31 cellular contexts compared by ENCODE assay signal in the genomic region with DNA sequence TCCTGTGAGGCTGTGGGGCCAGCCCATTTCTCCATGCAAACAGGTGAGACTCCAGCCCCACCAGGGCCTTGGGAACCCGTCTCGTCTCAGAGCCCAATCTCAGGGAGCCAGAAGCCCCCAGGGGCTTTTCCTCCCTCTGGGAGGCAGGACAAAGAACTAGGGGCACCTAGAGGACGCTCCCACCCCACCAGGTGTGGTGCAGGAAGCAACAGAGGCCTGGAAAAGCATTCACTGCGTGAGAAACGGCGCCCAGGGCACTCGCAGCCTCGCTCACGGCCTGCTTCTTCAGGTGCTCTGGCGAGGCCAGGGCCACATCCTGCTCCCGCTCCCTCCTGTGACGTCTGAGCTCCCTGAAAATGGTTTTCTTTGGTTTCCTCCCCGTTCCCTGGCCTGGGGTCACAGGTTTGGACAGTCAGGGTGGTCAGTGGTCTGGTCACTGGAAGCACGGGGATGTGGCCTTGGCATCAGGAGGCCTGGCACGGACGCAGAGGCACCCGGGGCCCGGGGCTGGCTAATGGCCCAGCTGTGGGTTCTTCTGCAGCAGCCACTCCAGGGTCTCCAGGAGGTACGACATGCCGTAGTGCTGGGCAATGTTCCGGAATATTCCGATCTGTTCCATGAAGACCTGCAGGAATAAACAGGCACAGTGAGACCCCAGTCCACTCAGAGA. TPM values are rescaled to one million over a fixed set of nuclear protein-coding genes. Genes with fewer than 3 reads are reported as not detected.
DNase-seq lines count a peak whose midpoint lies in the region; ATAC-seq and TF ChIP-seq lines count a peak whose summit lies in the region.
"Had no signal": no experiment of that assay in that cellular context is flagged by ENCODE, and none has a peak within 500 bp of the region (broad histone marks: within the 10 kb centered on the region; RNA-seq: fewer than 3 reads in every experiment).

No MANE protein-coding gene starts in this region.

- H4K8ac ChIP-seq in neuronal stem cell (ENCODE audit: low read depth, low read length): no peak overlapping the region
- H4K8ac ChIP-seq in mesendoderm (ENCODE audit: low read depth, low read length): no peak overlapping the region

- no CpG with 5 or more reads among the region's 22 CpGs for WGBS in neuronal stem cell (ENCODE audit: extremely low coverage in 2 of 2, insufficient read length in 2 of 2, insufficient replicate concordance in 1 of 2), 2 donors
- WGBS in heart left ventricle, 4 donors: 94 to 95% (median 95%) methylated on average over 16 to 22 of the region's 22 CpGs
- WGBS in mesendoderm (ENCODE audit: extremely low coverage, insufficient coverage, low lambda C conversion rate): no CpG with 5 or more reads among the region's 22 CpGs

- H3K4me2 ChIP-seq in PC-3 (ENCODE audit: low read length) (no peak overlapping the region), neuronal stem cell (ENCODE audit: insufficient read depth, low read length, poor library complexity, severe bottlenecking) (no peak overlapping the region), mesendoderm (ENCODE audit: low read length) (no peak overlapping the region)
- H3K4me2 ChIP-seq: BLaER1, GM23338, SK-N-SH had no signal

- POLR2A ChIA-PET in PC-3 (lab: Charles Lee; ENCODE audit: unreplicated experiment): no interaction called here

- no peaks in the 10 kb centered on the region for H3K79me2 ChIP-seq in PC-3 (ENCODE audit: low read length)
- no peaks in the 10 kb centered on the region for H3K79me2 ChIP-seq in mesendoderm (ENCODE audit: control insufficient read depth, insufficient read depth, low read length)

- H2BK5ac ChIP-seq in neuronal stem cell (ENCODE audit: low read length) (no peak overlapping the region), mesendoderm (ENCODE audit: low read length) (no peak overlapping the region)

- H3K18ac ChIP-seq in neuronal stem cell (ENCODE audit: low read length) (peak overlapping the region; percentile 24), mesendoderm (ENCODE audit: low read length) (no peak overlapping the region)

- peak overlapping the region; percentile 79 for H3K27ac ChIP-seq in C4-2B
- H3K27ac ChIP-seq in PC-3 (ENCODE audit: low read length): no peak overlapping the region
- H3K27ac ChIP-seq in VCaP: peak overlapping the region; percentile 80
- no peak overlapping the region for H3K27ac ChIP-seq in neuronal stem cell (replicated peaks; ENCODE audit: low read length)
- H3K27ac ChIP-seq in heart left ventricle: no peak overlapping the region
- no peak overlapping the region for H3K27ac ChIP-seq in mesendoderm (ENCODE audit: low read depth, low read length)
- H3K27ac ChIP-seq: BLaER1 had no signal

- no peaks in the 10 kb centered on the region for H3K9me3 ChIP-seq in PC-3 (ENCODE audit: low read length)
- no peaks in the 10 kb centered on the region for H3K9me3 ChIP-seq in neuronal stem cell (replicated peaks in 1 of 2; ENCODE audit: control insufficient read depth in 2 of 2, insufficient read depth in 1 of 2, low read depth in 1 of 2, low read length in 2 of 2)
- H3K9me3 ChIP-seq in heart left ventricle: no peaks in the 10 kb centered on the region
- H3K9me3 ChIP-seq: BLaER1, SK-N-SH had no signal

- peaks cover 18% of the 10 kb centered on the region for H3K4me1 ChIP-seq in PC-3 (ENCODE audit: insufficient read depth, low read length)
- peaks cover 5 to 6% of the 10 kb centered on the region in 2 donors for H3K4me1 ChIP-seq in neuronal stem cell (ENCODE audit: control insufficient read depth in 2 of 2, insufficient read depth in 1 of 2, low read depth in 1 of 2, low read length in 2 of 2)
- peaks cover 0 to 13% (median 4%) of the 10 kb centered on the region in 12 donors for H3K4me1 ChIP-seq in heart left ventricle
- no peaks in the 10 kb centered on the region for H3K4me1 ChIP-seq in mesendoderm (ENCODE audit: control insufficient read depth, low read depth, low read length)
- H3K4me1 ChIP-seq: BLaER1 had no signal

- H3K4me3 ChIP-seq in PC-3 (ENCODE audit: low read length): no peak overlapping the region
- no peak overlapping the region for H3K4me3 ChIP-seq in neuronal stem cell (ENCODE audit: low read length in 2 of 2)
- no peak overlapping the region for H3K4me3 ChIP-seq in heart left ventricle
- no peak overlapping the region for H3K4me3 ChIP-seq in mesendoderm (ENCODE audit: low read length)
- H3K4me3 ChIP-seq: BLaER1, GM23338 had no signal

- DNase-seq in PC-3 (no peak), neuronal stem cell (ENCODE audit: low spot score) (no peak), heart left ventricle (no peak), mesendoderm (no peak)
- DNase-seq in central memory CD4-positive, alpha-beta T cell: no peak
- DNase-seq: CD4-positive, alpha-beta T cell; DMS53; H9; KBM-7; MV-4-11; NCI-H1105; NCI-H1436 treated with DMSO at 0.1 percent for 48 hours; NCI-H187 treated with DMSO at 0.1 percent for 48 hours; NCI-H446; NCI-H524 treated with DMSO at 0.1 percent for 48 hours; NCI-H774; SIG-M5; SK-N-SH; SW 1271 had no signal

- no peak overlapping the region for H3K4ac ChIP-seq in neuronal stem cell (ENCODE audit: low read length)
- H3K4ac ChIP-seq in mesendoderm (ENCODE audit: low read depth, low read length): no peak overlapping the region

- no peak overlapping the region for H3K56ac ChIP-seq in mesendoderm (ENCODE audit: low read length)

- H3K27me3 ChIP-seq in PC-3 (ENCODE audit: low read length) (peaks cover 3% of the 10 kb centered on the region; the same call in 1 of the 2 replicates), neuronal stem cell (ENCODE audit: control insufficient read depth in 3 of 3, insufficient read depth in 3 of 3, low read depth in 1 of 3, low read length in 3 of 3) (peaks cover 1 to 17% (median 12%) of the 10 kb centered on the region in 3 experiments), heart left ventricle (peaks cover 6 to 15% (median 12%) of the 10 kb centered on the region in 9 donors), mesendoderm (ENCODE audit: insufficient read depth, low read length, poor library complexity) (no peaks in the 10 kb centered on the region)

- no peaks in the 10 kb centered on the region for H3K79me1 ChIP-seq in neuronal stem cell (ENCODE audit: low read depth, low read length)
- no peaks in the 10 kb centered on the region for H3K79me1 ChIP-seq in mesendoderm (ENCODE audit: low read length)

- H3K14ac ChIP-seq in neuronal stem cell (ENCODE audit: low read length): no peak overlapping the region

- no peak for TF ChIP-seq CTCF in C4-2B (conservative IDR thresholded peaks at IDR 0.05)
- TF ChIP-seq CTCF in PC-3 (conservative IDR thresholded peaks at IDR 0.05; ENCODE audit: low read depth, low read length): no peak
- no peak for TF ChIP-seq CTCF in VCaP (conservative IDR thresholded peaks at IDR 0.05)
- TF ChIP-seq CTCF in heart left ventricle (IDR thresholded peaks at IDR 0.05): no peak

- TSS peak; percentile 13 for BruUV-seq in PC-3 (replicated peaks; lab: Mats Ljungman, UMichigan)

- H4K20me1 ChIP-seq in PC-3 (ENCODE audit: low read length): no peaks in the 10 kb centered on the region

- H2BK15ac ChIP-seq in neuronal stem cell (ENCODE audit: low read length) (no peak overlapping the region), mesendoderm (replicated peaks; ENCODE audit: low read depth) (no peak overlapping the region)

- no peak overlapping the region for H2BK120ac ChIP-seq in neuronal stem cell (ENCODE audit: low read depth, low read length)
- H2BK120ac ChIP-seq in mesendoderm (ENCODE audit: low read depth, low read length): no peak overlapping the region

- H4K5ac ChIP-seq in mesendoderm (ENCODE audit: low read length): no peak overlapping the region

- no peaks in the 10 kb centered on the region for H3F3A ChIP-seq in PC-3 (ENCODE audit: low read length, unreplicated experiment)

- H3K23ac ChIP-seq in neuronal stem cell (ENCODE audit: low read depth, low read length, poor library complexity) (no peak overlapping the region), mesendoderm (ENCODE audit: low read length) (no peak overlapping the region)

- ATAC-seq in PC-3: no peak
- no peak for ATAC-seq in heart left ventricle
- ATAC-seq: GM23338, HepG2, Panc1 had no signal

- H2AK5ac ChIP-seq in neuronal stem cell (ENCODE audit: low read depth, low read length): no peak overlapping the region
- no peak overlapping the region for H2AK5ac ChIP-seq in mesendoderm (ENCODE audit: low read length)

- H3K9ac ChIP-seq in PC-3 (ENCODE audit: low read length) (no peak overlapping the region), neuronal stem cell (ENCODE audit: low read depth, low read length, poor library complexity) (no peak overlapping the region), mesendoderm (ENCODE audit: low read length) (no peak overlapping the region)
- H3K9ac ChIP-seq: BLaER1, SK-N-SH had no signal

- H3K36me3 ChIP-seq in PC-3 (ENCODE audit: low read depth, low read length) (peaks cover 10% of the 10 kb centered on the region), neuronal stem cell (replicated peaks in 1 of 2; ENCODE audit: control insufficient read depth in 2 of 2, insufficient read depth in 2 of 2, low read length in 2 of 2) (peaks cover 26 to 60% of the 10 kb centered on the region in 2 donors), heart left ventricle (peaks cover 0 to 23% (median 16%) of the 10 kb centered on the region in 9 donors), mesendoderm (ENCODE audit: control insufficient read depth, insufficient read depth, low read length) (peaks cover 14% of the 10 kb centered on the region)

- no peak overlapping the region for H2BK12ac ChIP-seq in neuronal stem cell (ENCODE audit: low read length)

- H4K91ac ChIP-seq in neuronal stem cell (ENCODE audit: low read depth, low read length, poor library complexity): no peak overlapping the region

- TF ChIP-seq POLR2A in heart left ventricle (IDR thresholded peaks at IDR 0.05): no peak

- H2AFZ ChIP-seq in PC-3 (ENCODE audit: low read length) (no peak overlapping the region), neuronal stem cell (ENCODE audit: low read length) (no peak overlapping the region)
- H2AFZ ChIP-seq: GM23338 had no signal

- no peaks in the 10 kb centered on the region for H3K9me2 ChIP-seq in PC-3 (replicated peaks; ENCODE audit: low read length)
- H3K9me2 ChIP-seq: SK-N-SH had no signal

- CTCF ChIA-PET in PC-3 (lab: Charles Lee): no interaction called here

- intact Hi-C loops in PC-3 (cut with micrococcal nuclease): no loop called here
- intact Hi-C loops in heart left ventricle (cut with DNase I): no loop called here

RNA-seq across cellular contexts. Expression of a gene that starts 5.7 kb away (rescaled TPM):
- total RNA-seq in PC-3 (2014; rRNA removed): not detected in 2 replicates
- polyA plus RNA-seq in neuronal stem cell (2013, experiment 1 of 2): 0.14 TPM
- 0.11 TPM for polyA plus RNA-seq in neuronal stem cell (2013, experiment 2 of 2)
- total RNA-seq in heart left ventricle: not detected
- polyA plus RNA-seq in heart left ventricle: not detected
- polyA plus RNA-seq in mesendoderm (2013, experiment 1 of 2): 0.24 TPM
- 0.24 TPM for polyA plus RNA-seq in mesendoderm (2013, experiment 2 of 2)
- total RNA-seq: CD4-positive, alpha-beta T cell; Daoy; HepG2; HT1080; LHCN-M2; MCF 10A had no signal
- polyA plus RNA-seq: AG04450, HepG2 had no signal

RNA-seq across cellular contexts. Expression of a gene that starts 13.9 kb away (rescaled TPM):
- total RNA-seq in PC-3 (2014; rRNA removed) (not detected in 2 replicates), heart left ventricle (not detected)
- polyA plus RNA-seq in neuronal stem cell (2013, experiment 1 of 2): 0.46 TPM
- polyA plus RNA-seq in neuronal stem cell (2013, experiment 2 of 2): 0.55 TPM
- not detected for polyA plus RNA-seq in heart left ventricle
- polyA plus RNA-seq in mesendoderm (2013, experiment 1 of 2): not detected
- not detected for polyA plus RNA-seq in mesendoderm (2013, experiment 2 of 2)
- total RNA-seq: CD4-positive, alpha-beta T cell; Daoy; G401; H9; HepG2; HT1080; LHCN-M2; MCF 10A had no signal
- polyA plus RNA-seq: GM23338, HepG2 had no signal

Comparison
In these comparisons a context has a peak if more than half of its experiments do, and no peak if none do; other contexts are left out.
1. H3K27ac ChIP-seq: peak in C4-2B (single experiment) and VCaP (single experiment); none in PC-3 (single experiment), neuronal stem cell (single experiment), heart left ventricle (0 of 12) and mesendoderm (single experiment).